ENCODE assay signal across 8 cellular contexts in the genomic region with DNA sequence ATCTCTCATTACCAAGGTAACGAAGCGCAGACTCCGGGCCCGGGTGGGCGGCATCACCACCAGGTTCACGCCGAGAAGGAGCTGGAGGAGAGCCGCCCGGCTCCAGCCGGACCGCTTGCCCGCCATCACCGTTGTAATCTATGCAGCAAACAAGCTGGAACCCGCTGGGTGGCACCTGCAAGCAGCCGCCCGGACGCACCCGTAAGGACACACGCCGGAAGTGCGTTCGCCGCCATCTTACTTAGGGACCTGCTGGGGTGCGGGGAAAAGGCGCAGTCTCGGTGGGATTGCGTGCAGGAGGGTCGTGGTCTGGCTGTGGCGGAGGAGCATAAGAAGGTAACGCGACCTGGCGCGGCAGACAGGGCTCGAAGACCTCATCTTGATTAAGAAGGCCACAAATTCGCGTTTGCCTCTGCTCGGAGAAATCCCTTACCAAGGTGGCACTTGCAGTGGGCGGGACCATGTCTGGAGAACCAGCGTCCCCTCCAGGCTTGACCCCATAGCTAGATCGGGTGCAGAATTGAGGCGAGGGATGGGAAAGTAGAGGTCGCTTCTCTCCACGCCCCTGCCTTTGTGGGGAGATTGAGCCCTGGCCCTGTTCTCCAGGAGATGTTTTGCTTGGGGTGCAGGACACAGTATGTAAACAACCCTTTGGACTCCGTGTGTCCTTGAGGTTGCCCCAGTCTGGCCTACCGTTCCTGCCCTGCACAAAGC. TPM values are rescaled to one million over a fixed set of nuclear protein-coding genes. Genes with fewer than 3 reads are reported as not detected.
DNase-seq lines count a peak whose midpoint lies in the region; ATAC-seq and TF ChIP-seq lines count a peak whose summit lies in the region.

A gene with protein sequence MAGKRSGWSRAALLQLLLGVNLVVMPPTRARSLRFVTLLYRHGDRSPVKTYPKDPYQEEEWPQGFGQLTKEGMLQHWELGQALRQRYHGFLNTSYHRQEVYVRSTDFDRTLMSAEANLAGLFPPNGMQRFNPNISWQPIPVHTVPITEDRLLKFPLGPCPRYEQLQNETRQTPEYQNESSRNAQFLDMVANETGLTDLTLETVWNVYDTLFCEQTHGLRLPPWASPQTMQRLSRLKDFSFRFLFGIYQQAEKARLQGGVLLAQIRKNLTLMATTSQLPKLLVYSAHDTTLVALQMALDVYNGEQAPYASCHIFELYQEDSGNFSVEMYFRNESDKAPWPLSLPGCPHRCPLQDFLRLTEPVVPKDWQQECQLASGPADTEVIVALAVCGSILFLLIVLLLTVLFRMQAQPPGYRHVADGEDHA (minus strand): TSS at position 151 of the 714 bp plus-strand sequence. CDS start 25 bp downstream, at position 126.

- H3K27me3 ChIP-seq in duodenal mucosa (ENCODE audit: control insufficient read depth in 1 of 2, insufficient read depth in 2 of 2, low read length in 2 of 2): no peaks in the 10 kb centered on the region
- no peaks in the 10 kb centered on the region for H3K27me3 ChIP-seq in lower lobe of right lung (ENCODE audit: low read depth)

- DNase-seq in CD1c-positive myeloid dendritic cell (ENCODE audit: extremely low spot score): peak; percentile 91
- DNase-seq in NCI-H69 (lab: John Stamatoyannopoulos, UW): peak; percentile 96
- peak; percentile 93 for DNase-seq in activated CD4-positive, alpha-beta memory T cell treated with anti-CD3 and anti-CD28 coated beads for 36 hours
- DNase-seq in lower lobe of right lung: peak; percentile 94
- DNase-seq in stimulated activated CD4-positive, alpha-beta T cell treated with anti-CD3 and anti-CD28 coated beads, TNF-alpha, amount 100 ng/mL, for 4 hours (ENCODE audit: low read depth in 3 of 3): peak; percentile 72 to 73 (median 73)

- peak within 1 kb of the TSS; percentile 88 to 98 for H3K9ac ChIP-seq in duodenal mucosa (ENCODE audit: low read depth in 1 of 2, low read length in 2 of 2)

- no peaks in the 10 kb centered on the region for H3K27me3 Mint-ChIP-seq in activated CD4-positive, alpha-beta memory T cell treated with anti-CD3 and anti-CD28 coated beads for 36 hours

- intact Hi-C loops in activated CD4-positive, alpha-beta memory T cell treated with anti-CD3 and anti-CD28 coated beads for 36 hours (cut with micrococcal nuclease): loop anchor here (1.0 to 5.0 kb wide), 4 partner anchors 20 to 518 kb away; a partner anchor contains a TSS
- intact Hi-C loops in lower lobe of right lung (cut with DNase I): no loop called here

- peak within 1 kb of the TSS; percentile 98 for H3K4me3 Mint-ChIP-seq in activated CD4-positive, alpha-beta memory T cell treated with anti-CD3 and anti-CD28 coated beads for 36 hours

- peak within 1 kb of the TSS; percentile 95 for H3K27ac Mint-ChIP-seq in activated CD4-positive, alpha-beta memory T cell treated with anti-CD3 and anti-CD28 coated beads for 36 hours

- H3K9me3 Mint-ChIP-seq in activated CD4-positive, alpha-beta memory T cell treated with anti-CD3 and anti-CD28 coated beads for 36 hours: no peaks in the 10 kb centered on the region

- H3K36me3 ChIP-seq in duodenal mucosa (ENCODE audit: control insufficient read depth in 1 of 2, insufficient read depth in 2 of 2, low read length in 2 of 2): peaks cover 16 to 19% of the 10 kb centered on the region in 2 donors
- H3K36me3 ChIP-seq in lower lobe of right lung: peaks cover 25% of the 10 kb centered on the region

- H3K36me3 Mint-ChIP-seq in activated CD4-positive, alpha-beta memory T cell treated with anti-CD3 and anti-CD28 coated beads for 36 hours: peaks cover 12% of the 10 kb centered on the region

- H3K9me3 ChIP-seq in duodenal mucosa (ENCODE audit: control insufficient read depth in 1 of 2, low read length in 2 of 2) (no peaks in the 10 kb centered on the region), lower lobe of right lung (no peaks in the 10 kb centered on the region)

- H3K27ac ChIP-seq in duodenal mucosa (ENCODE audit: low read depth, low read length) (peak within 1 kb of the TSS; percentile 80), lower lobe of right lung (peak within 1 kb of the TSS; percentile 93)

- H3K4me3 ChIP-seq in duodenal mucosa (ENCODE audit: low read depth in 1 of 2, low read length in 2 of 2): peak within 1 kb of the TSS; percentile 96 to 99
- H3K4me3 ChIP-seq in lower lobe of right lung: peak within 1 kb of the TSS; percentile 91

- POLR2A ChIA-PET in activated CD4-positive, alpha-beta memory T cell treated with anti-CD3 and anti-CD28 coated beads for 36 hours (lab: Charles Lee): interaction anchor here (0.9 to 2.8 kb wide), 14 partner anchors 10 to 548 kb away, joined by 3 to 27 read pairs (median 5); a partner anchor contains a TSS

- H3K4me1 Mint-ChIP-seq in activated CD4-positive, alpha-beta memory T cell treated with anti-CD3 and anti-CD28 coated beads for 36 hours (ENCODE audit: low read depth): peaks cover 20% of the 10 kb centered on the region

- TF ChIP-seq CTCF in lower lobe of right lung (IDR thresholded peaks at IDR 0.05): no peak

- ATAC-seq in GM19324 (IDR thresholded peaks at IDR 0.05; ENCODE audit: low FRiP score, unreplicated experiment) (peak; percentile 92), HG03460 (IDR thresholded peaks at IDR 0.05; ENCODE audit: unreplicated experiment) (peak; percentile 93), lower lobe of right lung (peak; percentile 96 to 98)

- CTCF ChIA-PET in activated CD4-positive, alpha-beta memory T cell treated with anti-CD3 and anti-CD28 coated beads for 36 hours (lab: Charles Lee): interaction anchor here (0.7 to 3.8 kb wide), 12 partner anchors 9 to 163 kb away, joined by 3 to 34 read pairs (median 8); a partner anchor contains a TSS

- H3K4me1 ChIP-seq in duodenal mucosa (ENCODE audit: control insufficient read depth in 1 of 2, insufficient read depth in 2 of 2, low read length in 2 of 2): peaks cover 31 to 36% of the 10 kb centered on the region in 2 donors
- H3K4me1 ChIP-seq in lower lobe of right lung: peaks cover 38% of the 10 kb centered on the region

RNA-seq across cellular contexts. Expression of the gene that starts here (rescaled TPM):
- total RNA-seq in activated CD4-positive, alpha-beta memory T cell treated with anti-CD3 and anti-CD28 coated beads for 36 hours: 10 to 100 TPM; 10.1 to 12.2 TPM
- 33.0 TPM for total RNA-seq in lower lobe of right lung

Comparison
In these comparisons a context has a peak if more than half of its experiments do, and no peak if none do; other contexts are left out.
1. Peak in every context shown above with its lines: DNase-seq, ATAC-seq, H3K4me3 ChIP-seq and H3K27ac ChIP-seq.